ENCODE assay signal across 1 cellular context in the genomic region with DNA sequence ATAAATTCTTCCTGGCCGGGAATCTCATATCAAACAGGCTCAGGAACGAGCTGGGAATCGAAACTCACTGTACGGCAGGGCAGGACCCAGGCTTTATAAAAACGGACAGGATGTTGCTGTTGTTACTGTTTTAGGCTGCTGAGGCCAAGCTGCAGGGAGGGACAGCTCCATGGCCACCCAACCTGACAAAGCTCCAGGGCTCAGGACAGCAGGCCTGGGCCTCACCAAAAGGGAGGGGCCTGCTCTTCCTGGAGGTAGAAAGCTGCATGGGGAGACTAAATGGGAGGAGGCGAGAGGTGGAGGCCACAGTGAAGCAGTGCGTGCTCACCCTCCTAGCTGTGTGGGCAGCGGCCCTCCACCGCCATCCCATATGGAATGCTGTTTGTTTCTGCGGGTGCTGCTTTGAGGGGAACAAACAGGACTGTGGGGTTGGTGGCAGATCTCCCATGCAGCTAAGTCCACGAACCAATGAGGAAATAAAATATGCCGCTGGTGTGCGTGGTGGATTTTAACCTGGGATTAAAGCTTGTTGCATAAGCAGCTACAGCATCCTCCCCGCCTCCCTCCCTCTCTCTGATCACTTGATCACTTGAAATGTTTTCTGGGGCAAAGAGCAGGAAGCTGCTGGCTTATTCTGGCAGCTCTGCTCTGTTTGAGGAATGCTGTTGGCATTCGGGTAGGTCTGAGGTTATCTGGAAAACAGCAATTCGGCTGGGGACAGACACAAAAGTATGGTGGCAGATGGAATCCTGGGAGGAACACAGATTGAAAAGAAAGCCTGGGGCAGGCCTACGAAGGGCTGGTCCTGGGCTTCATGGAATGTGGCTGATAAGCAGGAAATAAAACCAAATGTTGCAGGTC.
A peak's percentile ranks its signal among the peaks of the same experiment; 100 is the strongest.
TF ChIP-seq lines count a peak whose summit lies in the region.

No MANE protein-coding gene starts in this region.

TF ChIP-seq in K562, 482 proteins besides CTCF, POLR2A, EP300 and RAD21 (continued from another document):
- TF ChIP-seq, protein P1, sequence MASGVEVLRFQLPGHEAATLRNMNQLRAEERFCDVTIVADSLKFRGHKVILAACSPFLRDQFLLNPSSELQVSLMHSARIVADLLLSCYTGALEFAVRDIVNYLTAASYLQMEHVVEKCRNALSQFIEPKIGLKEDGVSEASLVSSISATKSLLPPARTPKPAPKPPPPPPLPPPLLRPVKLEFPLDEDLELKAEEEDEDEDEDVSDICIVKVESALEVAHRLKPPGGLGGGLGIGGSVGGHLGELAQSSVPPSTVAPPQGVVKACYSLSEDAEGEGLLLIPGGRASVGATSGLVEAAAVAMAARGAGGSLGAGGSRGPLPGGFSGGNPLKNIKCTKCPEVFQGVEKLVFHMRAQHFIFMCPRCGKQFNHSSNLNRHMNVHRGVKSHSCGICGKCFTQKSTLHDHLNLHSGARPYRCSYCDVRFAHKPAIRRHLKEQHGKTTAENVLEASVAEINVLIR (CRISPR knock-in tag; IDR thresholded peaks at IDR 0.05) = no peak
- no peak for TF ChIP-seq ZNF551 (CRISPR knock-in tag; IDR thresholded peaks at IDR 0.05)
- TF ChIP-seq ZBTB11 (CRISPR knock-in tag; IDR thresholded peaks at IDR 0.05) = peak in 2 of 3 experiments; percentile 24 to 88; a peak in 3 of 6 replicates
- TF ChIP-seq ZNF133 (CRISPR knock-in tag; IDR thresholded peaks at IDR 0.05) = no peak
- TF ChIP-seq ZNF764 (CRISPR knock-in tag; IDR thresholded peaks at IDR 0.05; ENCODE audit: low read depth) = no peak
- TF ChIP-seq CCAR2 (IDR thresholded peaks at IDR 0.05; ENCODE audit: low read depth, low read length) = no peak
- TF ChIP-seq GTF2E2 (tag; IDR thresholded peaks at IDR 0.05) = no peak
- 0 out of 2 replicates have a peak, but pooled peaks have one; percentile 17 for TF ChIP-seq TCFL5 (CRISPR knock-in tag; conservative IDR thresholded peaks at IDR 0.05)
- TF ChIP-seq, protein P2, sequence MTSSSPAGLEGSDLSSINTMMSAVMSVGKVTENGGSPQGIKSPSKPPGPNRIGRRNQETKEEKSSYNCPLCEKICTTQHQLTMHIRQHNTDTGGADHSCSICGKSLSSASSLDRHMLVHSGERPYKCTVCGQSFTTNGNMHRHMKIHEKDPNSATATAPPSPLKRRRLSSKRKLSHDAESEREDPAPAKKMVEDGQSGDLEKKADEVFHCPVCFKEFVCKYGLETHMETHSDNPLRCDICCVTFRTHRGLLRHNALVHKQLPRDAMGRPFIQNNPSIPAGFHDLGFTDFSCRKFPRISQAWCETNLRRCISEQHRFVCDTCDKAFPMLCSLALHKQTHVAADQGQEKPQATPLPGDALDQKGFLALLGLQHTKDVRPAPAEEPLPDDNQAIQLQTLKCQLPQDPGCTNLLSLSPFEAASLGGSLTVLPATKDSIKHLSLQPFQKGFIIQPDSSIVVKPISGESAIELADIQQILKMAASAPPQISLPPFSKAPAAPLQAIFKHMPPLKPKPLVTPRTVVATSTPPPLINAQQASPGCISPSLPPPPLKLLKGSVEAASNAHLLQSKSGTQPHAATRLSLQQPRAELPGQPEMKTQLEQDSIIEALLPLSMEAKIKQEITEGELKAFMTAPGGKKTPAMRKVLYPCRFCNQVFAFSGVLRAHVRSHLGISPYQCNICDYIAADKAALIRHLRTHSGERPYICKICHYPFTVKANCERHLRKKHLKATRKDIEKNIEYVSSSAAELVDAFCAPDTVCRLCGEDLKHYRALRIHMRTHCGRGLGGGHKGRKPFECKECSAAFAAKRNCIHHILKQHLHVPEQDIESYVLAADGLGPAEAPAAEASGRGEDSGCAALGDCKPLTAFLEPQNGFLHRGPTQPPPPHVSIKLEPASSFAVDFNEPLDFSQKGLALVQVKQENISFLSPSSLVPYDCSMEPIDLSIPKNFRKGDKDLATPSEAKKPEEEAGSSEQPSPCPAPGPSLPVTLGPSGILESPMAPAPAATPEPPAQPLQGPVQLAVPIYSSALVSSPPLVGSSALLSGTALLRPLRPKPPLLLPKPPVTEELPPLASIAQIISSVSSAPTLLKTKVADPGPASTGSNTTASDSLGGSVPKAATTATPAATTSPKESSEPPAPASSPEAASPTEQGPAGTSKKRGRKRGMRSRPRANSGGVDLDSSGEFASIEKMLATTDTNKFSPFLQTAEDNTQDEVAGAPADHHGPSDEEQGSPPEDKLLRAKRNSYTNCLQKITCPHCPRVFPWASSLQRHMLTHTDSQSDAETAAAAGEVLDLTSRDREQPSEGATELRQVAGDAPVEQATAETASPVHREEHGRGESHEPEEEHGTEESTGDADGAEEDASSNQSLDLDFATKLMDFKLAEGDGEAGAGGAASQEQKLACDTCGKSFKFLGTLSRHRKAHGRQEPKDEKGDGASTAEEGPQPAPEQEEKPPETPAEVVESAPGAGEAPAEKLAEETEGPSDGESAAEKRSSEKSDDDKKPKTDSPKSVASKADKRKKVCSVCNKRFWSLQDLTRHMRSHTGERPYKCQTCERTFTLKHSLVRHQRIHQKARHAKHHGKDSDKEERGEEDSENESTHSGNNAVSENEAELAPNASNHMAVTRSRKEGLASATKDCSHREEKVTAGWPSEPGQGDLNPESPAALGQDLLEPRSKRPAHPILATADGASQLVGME (CRISPR knock-in tag; IDR thresholded peaks at IDR 0.05) = no peak
